22 cellular contexts compared by ENCODE assay signal in the genomic region with DNA sequence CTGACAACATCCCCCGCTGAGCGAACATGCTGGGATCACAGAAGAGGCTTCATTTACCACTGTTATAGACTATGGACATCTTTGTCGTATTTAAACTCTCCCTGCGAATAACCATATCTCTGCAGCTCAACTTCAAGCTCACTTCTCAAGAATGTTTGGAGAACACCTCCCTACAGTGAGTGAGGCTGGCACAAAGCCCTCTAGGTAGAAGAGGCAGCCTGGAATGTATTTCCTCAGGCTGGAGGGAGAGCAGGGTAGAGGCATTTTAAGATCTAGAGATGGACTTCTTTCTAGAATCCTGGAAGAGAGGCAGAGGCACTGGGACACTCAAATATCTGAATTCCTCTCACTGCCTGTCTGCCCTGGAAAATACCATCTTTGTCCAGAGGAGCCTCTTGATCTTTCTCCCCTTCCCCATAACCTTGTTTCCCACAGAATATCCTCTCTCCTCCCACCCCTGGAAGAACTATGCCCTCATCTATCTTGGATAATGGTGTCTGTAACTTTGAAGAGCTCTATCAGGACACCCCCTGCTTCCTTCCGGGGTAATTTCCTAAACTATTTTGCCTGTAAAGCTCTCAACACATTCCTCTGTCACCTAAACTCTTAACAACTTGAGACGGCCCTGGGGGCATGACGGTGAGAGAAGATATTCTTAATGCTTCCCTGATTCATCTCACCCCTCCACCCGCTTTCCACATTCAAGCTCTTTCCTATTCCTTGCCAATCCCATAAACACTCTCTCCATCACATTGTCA. TPM values are rescaled to one million over a fixed set of nuclear protein-coding genes. Genes with fewer than 3 reads are reported as not detected.
"Had no signal": no experiment of that assay in that cellular context is flagged by ENCODE, and none has a peak within 500 bp of the region (broad histone marks: within the 10 kb centered on the region; RNA-seq: fewer than 3 reads in every experiment).

No MANE protein-coding gene starts in this region.

- H3K9me3 ChIP-seq: heart left ventricle, tibial artery, vagina had no signal

- DNase-seq: activated CD4-positive, alpha-beta T cell treated with anti-CD3 and anti-CD28 coated beads, Interleukin-2, amount 10 ng/mL, durations not matched to agents 7 days and 5 days; activated CD8-positive, alpha-beta memory T cell treated with anti-CD3 and anti-CD28 coated beads for 24 hours; activated naive CD4-positive, alpha-beta T cell; activated naive CD8-positive, alpha-beta T cell treated with anti-CD3 and anti-CD28 coated beads, Interleukin-2, amount 10 ng/mL, durations not matched to agents 7 days and 5 days; anterior cingulate cortex; brain microvascular endothelial cell; dermis blood vessel endothelial cell; heart left ventricle; immature natural killer cell; left cardiac atrium; natural killer cell; posterior cingulate gyrus; retina; stimulated activated CD4-positive, alpha-beta T cell treated with anti-CD3 and anti-CD28 coated beads, Interleukin-2, amount 100 ng/mL, for 48 hours; T-helper 17 cell; tibial artery had no signal

- H3K27me3 ChIP-seq: brain microvascular endothelial cell, tibial artery, vagina had no signal

- FAIRE-seq: frontal cortex had no signal

- H3K4me3 ChIP-seq: heart left ventricle, tibial artery, vagina had no signal

- H3K36me3 ChIP-seq: brain microvascular endothelial cell, heart left ventricle, tibial artery, vagina had no signal

- ATAC-seq: heart left ventricle; natural killer cell; stimulated activated memory B cell treated with anti-CD40 and anti-IgM and Interleukin-4, amounts not matched to agents 10 μg/mL and 1 μg/mL and 100 μg/mL, for 72 hours; T-helper 17 cell; WTC11 had no signal

- H3K27ac ChIP-seq: brain microvascular endothelial cell, epithelial cell of prostate, heart left ventricle, tibial artery, vagina had no signal

RNA-seq across cellular contexts. Expression of a gene that starts 2.4 kb away (rescaled TPM):
- total RNA-seq: natural killer cell, T-helper 17 cell had no signal
- polyA plus RNA-seq: immature natural killer cell had no signal

RNA-seq across cellular contexts. Expression of a gene that starts 36.2 kb away (rescaled TPM):
- total RNA-seq: activated CD4-positive, alpha-beta T cell treated with anti-CD3 and anti-CD28 coated beads, Interleukin-2, amount 10 ng/mL, durations not matched to agents 7 days and 5 days; activated naive CD8-positive, alpha-beta T cell treated with anti-CD3 and anti-CD28 coated beads, Interleukin-2, amount 10 ng/mL, durations not matched to agents 7 days and 5 days; cerebellum; dermis blood vessel endothelial cell; frontal cortex; heart left ventricle; left cardiac atrium; natural killer cell; T-helper 17 cell; vagina; WTC11 had no signal
- polyA plus RNA-seq: heart left ventricle, immature natural killer cell had no signal

RNA-seq across cellular contexts. Expression of a gene that starts 57.9 kb away (rescaled TPM):
- total RNA-seq: activated CD4-positive, alpha-beta T cell treated with anti-CD3 and anti-CD28 coated beads, Interleukin-2, amount 10 ng/mL, durations not matched to agents 7 days and 5 days; activated naive CD8-positive, alpha-beta T cell treated with anti-CD3 and anti-CD28 coated beads, Interleukin-2, amount 10 ng/mL, durations not matched to agents 7 days and 5 days; cerebellum; dermis blood vessel endothelial cell; frontal cortex; heart left ventricle; left cardiac atrium; natural killer cell; T-helper 17 cell; vagina; WTC11 had no signal
- polyA plus RNA-seq: heart left ventricle, immature natural killer cell had no signal
